14 cellular contexts compared by ENCODE assay signal in genomic region chr5:91885291-91886265, GRCh38.
DNase-seq lines count a peak whose midpoint lies in the region; ATAC-seq and TF ChIP-seq lines count a peak whose summit lies in the region.
"Had no signal": no experiment of that assay in that cellular context is flagged by ENCODE, and none has a peak within 500 bp of the region (broad histone marks: within the 10 kb centered on the region; RNA-seq: fewer than 3 reads in every experiment).

No MANE protein-coding gene starts in this region.

- H3K4me3 ChIP-seq in thyroid gland (replicated peaks in 1 of 3): no peak overlapping the region
- H3K4me3 ChIP-seq: cardiac muscle cell, pancreas, tibial nerve had no signal

- H3K27ac ChIP-seq in thyroid gland: no peak overlapping the region
- H3K27ac ChIP-seq: cardiac muscle cell, pancreas, tibial nerve had no signal

- WGBS in thyroid gland, 2 donors: 43 to 48% methylated on average over 8 of the region's 8 CpGs

- no peaks in the 10 kb centered on the region for H3K27me3 ChIP-seq in thyroid gland
- H3K27me3 ChIP-seq: cardiac muscle cell, pancreas, tibial nerve had no signal

- no peak for TF ChIP-seq CTCF in thyroid gland (IDR thresholded peaks at IDR 0.05)

- DNase-seq in DMS 273 treated with DMSO at 0.1 percent for 48 hours (lab: John Stamatoyannopoulos, UW) (peak; percentile 49), M059J (ENCODE audit: low read depth) (peak; percentile 29), NCI-H69 (lab: John Stamatoyannopoulos, UW) (peak; percentile 97), kidney tubule cell (ENCODE audit: low spot score) (peak; percentile 90), thyroid gland (no peak)
- DNase-seq in activated CD4-positive, alpha-beta T cell treated with anti-CD3 and anti-CD28 coated beads, Interleukin-2, amount 50 U/mL, for 48 hours: no peak
- DNase-seq: activated CD4-positive, alpha-beta memory T cell treated with anti-CD3 and anti-CD28 coated beads, Interleukin-2, amount 10 ng/mL, durations not matched to agents 7 days and 5 days; DMS153; MV-4-11; pancreas had no signal

- intact Hi-C loops in thyroid gland (cut with DNase I): no loop called here

- H3K9me3 ChIP-seq in thyroid gland: no peaks in the 10 kb centered on the region
- H3K9me3 ChIP-seq: pancreas, tibial nerve had no signal

- H3K36me3 ChIP-seq in thyroid gland: no peaks in the 10 kb centered on the region
- H3K36me3 ChIP-seq: cardiac muscle cell, pancreas, tibial nerve had no signal

- no peak for TF ChIP-seq POLR2A in thyroid gland (IDR thresholded peaks at IDR 0.05)

- no peaks in the 10 kb centered on the region for H3K4me1 ChIP-seq in thyroid gland
- H3K4me1 ChIP-seq: pancreas, tibial nerve had no signal

- ATAC-seq in GM21723 (IDR thresholded peaks at IDR 0.05; ENCODE audit: unreplicated experiment) (no peak), GM21367 (IDR thresholded peaks at IDR 0.05; ENCODE audit: unreplicated experiment) (no peak)
- ATAC-seq: pancreas had no signal

Comparison
In these comparisons a context has a peak if more than half of its experiments do, and no peak if none do; other contexts are left out.
1. DNase-seq: peak in DMS 273 treated with DMSO at 0.1 percent for 48 hours (single experiment), M059J (single experiment), NCI-H69 (single experiment) and kidney tubule cell (single experiment); none in thyroid gland (0 of 2) and activated CD4-positive, alpha-beta T cell treated with anti-CD3 and anti-CD28 coated beads, Interleukin-2, amount 50 U/mL, for 48 hours (0 of 2).